ENCODE assay signal across 9 cellular contexts in genomic region chr2:54054271-54054670, GRCh38.
DNase-seq lines count a peak whose midpoint lies in the region; ATAC-seq and TF ChIP-seq lines count a peak whose summit lies in the region.
"Had no signal": no experiment of that assay in that cellular context is flagged by ENCODE, and none has a peak within 500 bp of the region (broad histone marks: within the 10 kb centered on the region; RNA-seq: fewer than 3 reads in every experiment).

No MANE protein-coding gene starts in this region.

- no peaks in the 10 kb centered on the region for H3K27me3 ChIP-seq in tibial artery

- peaks cover 4 to 19% (median 13%) of the 10 kb centered on the region in 3 donors for H3K36me3 ChIP-seq in tibial artery

- TF ChIP-seq CTCF in activated CD8-positive, alpha-beta T cell treated with anti-CD3 and anti-CD28 coated beads for 36 hours (IDR thresholded peaks at IDR 0.05), result no peak
- TF ChIP-seq CTCF in tibial artery (IDR thresholded peaks at IDR 0.05), result no peak

- H3K36me3 Mint-ChIP-seq in activated T-cell treated with anti-CD3 and anti-CD28 coated beads, Interleukin-2, amount 50 U/mL, for 72 hours (ENCODE audit: insufficient read depth in 2 of 2), result peaks cover 3 to 9% of the 10 kb centered on the region in 2 donors
- H3K36me3 Mint-ChIP-seq in activated CD8-positive, alpha-beta T cell treated with anti-CD3 and anti-CD28 coated beads for 36 hours (ENCODE audit: low read depth), result peaks cover 17% of the 10 kb centered on the region

- H3K27me3 Mint-ChIP-seq in activated T-cell treated with anti-CD3 and anti-CD28 coated beads, Interleukin-2, amount 50 U/mL, for 72 hours (ENCODE audit: low read depth), result no peaks in the 10 kb centered on the region
- no peaks in the 10 kb centered on the region for H3K27me3 Mint-ChIP-seq in activated CD8-positive, alpha-beta T cell treated with anti-CD3 and anti-CD28 coated beads for 36 hours

- DNase-seq in activated T-cell treated with anti-CD3 and anti-CD28 coated beads, Interleukin-2, amount 50 U/mL, for 72 hours, result no peak
- DNase-seq in activated T-cell treated with anti-CD3 and anti-CD28 coated beads for 4 hours (no peak), tibial artery (no peak), Right ventricle myocardium superior (no peak), iPS-NIHi11 (ENCODE audit: low spot score) (no peak), Ammon's horn (ENCODE audit: low spot score) (no peak)
- no peak for DNase-seq in activated CD8-positive, alpha-beta T cell treated with anti-CD3 and anti-CD28 coated beads for 36 hours

- H3K27ac Mint-ChIP-seq in activated T-cell treated with anti-CD3 and anti-CD28 coated beads, Interleukin-2, amount 50 U/mL, for 72 hours, result peak overlapping the region; percentile 94
- H3K27ac Mint-ChIP-seq in activated CD8-positive, alpha-beta T cell treated with anti-CD3 and anti-CD28 coated beads for 36 hours, result peak overlapping the region; percentile 13

- intact Hi-C loops in activated CD8-positive, alpha-beta T cell treated with anti-CD3 and anti-CD28 coated beads for 36 hours (cut with micrococcal nuclease), result no loop called here
- intact Hi-C loops in tibial artery (cut with DNase I; ENCODE audit: low total_unique reads) (no loop called here), Right ventricle myocardium superior (cut with DNase I) (no loop called here)

- H3K4me1 ChIP-seq in tibial artery, result peaks cover 0 to 25% (median 13%) of the 10 kb centered on the region in 4 donors

- peak overlapping the region; percentile 23 to 70 for H3K4me3 Mint-ChIP-seq in activated T-cell treated with anti-CD3 and anti-CD28 coated beads, Interleukin-2, amount 50 U/mL, for 72 hours
- peak overlapping the region; percentile 1 for H3K4me3 Mint-ChIP-seq in activated CD8-positive, alpha-beta T cell treated with anti-CD3 and anti-CD28 coated beads for 36 hours

- no peak overlapping the region for H3K4me3 ChIP-seq in tibial artery

- no peaks in the 10 kb centered on the region for H3K9me3 ChIP-seq in tibial artery

- peaks cover 26% of the 10 kb centered on the region for H3K4me1 Mint-ChIP-seq in activated T-cell treated with anti-CD3 and anti-CD28 coated beads, Interleukin-2, amount 50 U/mL, for 72 hours (ENCODE audit: low read depth)
- H3K4me1 Mint-ChIP-seq in activated CD8-positive, alpha-beta T cell treated with anti-CD3 and anti-CD28 coated beads for 36 hours (ENCODE audit: low read depth), result peaks cover 17% of the 10 kb centered on the region

- no peaks in the 10 kb centered on the region for H3K9me3 Mint-ChIP-seq in activated T-cell treated with anti-CD3 and anti-CD28 coated beads, Interleukin-2, amount 50 U/mL, for 72 hours
- H3K9me3 Mint-ChIP-seq in activated CD8-positive, alpha-beta T cell treated with anti-CD3 and anti-CD28 coated beads for 36 hours, result no peaks in the 10 kb centered on the region

- ATAC-seq in activated T-cell treated with anti-CD3 and anti-CD28 coated beads, Interleukin-2, amount 50 U/mL, for 72 hours (replicated peaks in 1 of 2), result peak; percentile 87 to 93
- peak; percentile 79 for ATAC-seq in HG02973 (IDR thresholded peaks at IDR 0.05; ENCODE audit: unreplicated experiment)
- no peak for ATAC-seq in activated CD8-positive, alpha-beta T cell treated with anti-CD3 and anti-CD28 coated beads for 36 hours
- ATAC-seq in Right ventricle myocardium superior (ENCODE audit: poor library complexity), result no peak

- POLR2A ChIA-PET in activated CD8-positive, alpha-beta T cell treated with anti-CD3 and anti-CD28 coated beads for 36 hours (lab: Charles Lee), result no interaction called here

- CTCF ChIA-PET in activated CD8-positive, alpha-beta T cell treated with anti-CD3 and anti-CD28 coated beads for 36 hours (lab: Charles Lee), result interaction anchor here (0.8 to 2.3 kb wide), 3 partner anchors 8 to 53 kb away, joined by 3 to 8 read pairs (median 3); no protein-coding TSS in a partner anchor

- peak overlapping the region; percentile 35 to 52 for H3K27ac ChIP-seq in tibial artery
- H3K27ac ChIP-seq: RWPE1 had no signal

Comparison
In these comparisons a context has a peak if more than half of its experiments do, and no peak if none do; other contexts are left out.
1. ATAC-seq: peak in activated T-cell treated with anti-CD3 and anti-CD28 coated beads, Interleukin-2, amount 50 U/mL, for 72 hours (2 of 2) and HG02973 (single experiment); none in activated CD8-positive, alpha-beta T cell treated with anti-CD3 and anti-CD28 coated beads for 36 hours (single experiment) and Right ventricle myocardium superior (single experiment).